ENCODE assay signal across 1 cellular context in genomic region chr16:19389246-19389645, GRCh38.
TF ChIP-seq lines count a peak whose summit lies in the region.

No MANE protein-coding gene starts in this region.

TF ChIP-seq in GM23338, 12 proteins besides CTCF, POLR2A, EP300 and RAD21 (continued from another document):
- TF ChIP-seq ZNF462 (CRISPR knock-in tag; IDR thresholded peaks at IDR 0.05): no peak
TF ChIP-seq in GM23338: peak in this region for 0.
